ENCODE assay signal across 9 cellular contexts in genomic region chr11:66264893-66265292, GRCh38. TPM values are rescaled to one million over a fixed set of nuclear protein-coding genes. Genes with fewer than 3 reads are reported as not detected.
DNase-seq lines count a peak whose midpoint lies in the region; ATAC-seq and TF ChIP-seq lines count a peak whose summit lies in the region.
"Had no signal": no experiment of that assay in that cellular context is flagged by ENCODE, and none has a peak within 500 bp of the region (broad histone marks: within the 10 kb centered on the region; RNA-seq: fewer than 3 reads in every experiment).

No MANE protein-coding gene starts in this region.

- H3K27ac ChIP-seq in psoas muscle = no peak overlapping the region

- H3K36me3 ChIP-seq in adipocyte (ENCODE audit: control insufficient read depth, insufficient read depth, low read length, severe bottlenecking) (peaks cover 50% of the 10 kb centered on the region), psoas muscle (ENCODE audit: insufficient read depth in 1 of 2, low read depth in 1 of 2) (peaks cover 0 to 56% of the 10 kb centered on the region in 2 donors)

- no peak overlapping the region for H3K27ac Mint-ChIP-seq in stimulated activated naive B cell treated with anti-CD40 and anti-IgM and Interleukin-4, amounts not matched to agents 10 μg/mL and 1 μg/mL and 100 μg/mL, for 72 hours

- intact Hi-C loops in psoas muscle (cut with DNase I) = no loop called here

- ATAC-seq in psoas muscle (no peak), HG02973 (IDR thresholded peaks at IDR 0.05; ENCODE audit: unreplicated experiment) (no peak)
- ATAC-seq in stimulated activated naive B cell treated with anti-CD40 and anti-IgM and Interleukin-4, amounts not matched to agents 10 μg/mL and 1 μg/mL and 100 μg/mL, for 72 hours (replicated peaks) = no peak
- ATAC-seq: effector memory CD8-positive, alpha-beta T cell had no signal

- H3K9me3 ChIP-seq in adipocyte (ENCODE audit: control insufficient read depth, low read length) = no peaks in the 10 kb centered on the region
- H3K9me3 ChIP-seq in psoas muscle = no peaks in the 10 kb centered on the region

- H3K9me3 Mint-ChIP-seq in stimulated activated naive B cell treated with anti-CD40 and anti-IgM and Interleukin-4, amounts not matched to agents 10 μg/mL and 1 μg/mL and 100 μg/mL, for 72 hours = no peaks in the 10 kb centered on the region
- H3K9me3 Mint-ChIP-seq: effector memory CD8-positive, alpha-beta T cell had no signal

- no peaks in the 10 kb centered on the region for H3K27me3 Mint-ChIP-seq in stimulated activated naive B cell treated with anti-CD40 and anti-IgM and Interleukin-4, amounts not matched to agents 10 μg/mL and 1 μg/mL and 100 μg/mL, for 72 hours
- H3K27me3 Mint-ChIP-seq: effector memory CD8-positive, alpha-beta T cell had no signal

- TF ChIP-seq CTCF in GM10266 (IDR thresholded peaks at IDR 0.05; ENCODE audit: control insufficient read depth, insufficient read depth, low read depth, missing control alignments) (peak; percentile 36), LNCaP clone FGC (IDR thresholded peaks at IDR 0.05; ENCODE audit: control insufficient read depth, extremely low read depth, insufficient read depth) (peak; percentile 32; the same call in 1 of the 2 replicates), psoas muscle (IDR thresholded peaks at IDR 0.05) (peak; percentile 16)

- no peak overlapping the region for H3K9ac ChIP-seq in adipocyte (ENCODE audit: low read length)

- peaks cover 23 to 31% of the 10 kb centered on the region in 2 donors for H3K4me1 Mint-ChIP-seq in stimulated activated naive B cell treated with anti-CD40 and anti-IgM and Interleukin-4, amounts not matched to agents 10 μg/mL and 1 μg/mL and 100 μg/mL, for 72 hours

- peaks cover 38 to 59% of the 10 kb centered on the region in 2 donors for H3K36me3 Mint-ChIP-seq in stimulated activated naive B cell treated with anti-CD40 and anti-IgM and Interleukin-4, amounts not matched to agents 10 μg/mL and 1 μg/mL and 100 μg/mL, for 72 hours

- peaks cover 19% of the 10 kb centered on the region for H3K4me1 ChIP-seq in adipocyte (ENCODE audit: control insufficient read depth, insufficient read depth, low read length)
- peaks cover 11% of the 10 kb centered on the region for H3K4me1 ChIP-seq in psoas muscle

- no peak overlapping the region for H3K4me3 Mint-ChIP-seq in stimulated activated naive B cell treated with anti-CD40 and anti-IgM and Interleukin-4, amounts not matched to agents 10 μg/mL and 1 μg/mL and 100 μg/mL, for 72 hours
- H3K4me3 Mint-ChIP-seq: effector memory CD8-positive, alpha-beta T cell had no signal

- 73 to 79% (median 76%) methylated on average over 12 of the region's 12 CpGs for WGBS in psoas muscle, 3 donors

- no peak overlapping the region for H3K4me3 ChIP-seq in LNCaP clone FGC (ENCODE audit: low read depth, low read length)
- H3K4me3 ChIP-seq in adipocyte (ENCODE audit: low read length) = no peak overlapping the region
- H3K4me3 ChIP-seq in psoas muscle = no peak overlapping the region

- H3K27me3 ChIP-seq in adipocyte (replicated peaks; ENCODE audit: control insufficient read depth, insufficient read depth, low read length) (no peaks in the 10 kb centered on the region), psoas muscle (ENCODE audit: insufficient read depth in 3 of 3, low read length in 2 of 3) (no peaks in the 10 kb centered on the region)

- DNase-seq in GM10266 (ENCODE audit: extremely low spot score) (no peak), LNCaP clone FGC (ENCODE audit: low read depth) (no peak), adipocyte (ENCODE audit: low read depth) (peak; percentile 24), psoas muscle (peak in 1 of 2 donors; percentile 49), NOMO-1 treated with dmso at 0.1 percent for 144 hours (lab: John Stamatoyannopoulos, UW; ENCODE audit: unreplicated experiment) (no peak), Kasumi-1 (lab: John Stamatoyannopoulos, UW) (no peak)
- DNase-seq in stimulated activated naive B cell treated with anti-CD40 and anti-IgM and Interleukin-4, amounts not matched to agents 10 μg/mL and 1 μg/mL and 100 μg/mL, for 72 hours = no peak
- DNase-seq: effector memory CD8-positive, alpha-beta T cell had no signal

RNA-seq across cellular contexts. Expression of gene RAB1B, which starts 3.5 kb away (rescaled TPM):
- total RNA-seq in psoas muscle = 100 to 1,000 TPM; 120 to 146 (median 129) TPM
- 100 to 1,000 TPM; 121 to 163 (median 130) TPM for polyA plus RNA-seq in psoas muscle

RNA-seq across cellular contexts. Expression of gene KLC2, which starts 7.4 kb away (rescaled TPM):
- 10 to 100 TPM; 39.3 to 62.5 (median 54.4) TPM for total RNA-seq in psoas muscle
- 100 to 1,000 TPM in 1 of 3 donors, 10 to 100 TPM in 2; 30.4 to 124 (median 41.5) TPM for polyA plus RNA-seq in psoas muscle

RNA-seq across cellular contexts. Expression of gene CNIH2, which starts 13.1 kb away (rescaled TPM):
- total RNA-seq in psoas muscle = not detected
- polyA plus RNA-seq in psoas muscle = under 1 TPM in 1 of 3 donors, not detected in 2; 0.05 TPM

RNA-seq across cellular contexts. Expression of gene YIF1A, which starts 24.1 kb away (rescaled TPM):
- 10 to 100 TPM; 70.1 to 90.4 (median 78.6) TPM for total RNA-seq in psoas muscle
- 100 to 1,000 TPM in 1 of 3 donors, 10 to 100 TPM in 2; 87.4 to 161 (median 96.1) TPM for polyA plus RNA-seq in psoas muscle

RNA-seq across cellular contexts. Expression of gene TMEM151A, which starts 26.8 kb away (rescaled TPM):
- total RNA-seq in psoas muscle = not detected
- under 1 TPM in 2 of 3 donors, not detected in 1; 0.04 to 0.05 TPM for polyA plus RNA-seq in psoas muscle
